ENCODE assay signal across 8 cellular contexts in genomic region chr14:105315211-105315721, GRCh38. TPM values are rescaled to one million over a fixed set of nuclear protein-coding genes. Genes with fewer than 3 reads are reported as not detected.
DNase-seq lines count a peak whose midpoint lies in the region; ATAC-seq and TF ChIP-seq lines count a peak whose summit lies in the region.

No MANE protein-coding gene starts in this region.

- no peaks in the 10 kb centered on the region for H4K20me1 ChIP-seq in MM.1S (ENCODE audit: insufficient read depth, low read length)

- 0 out of 2 replicates have a peak overlapping the region, but pooled peaks have one; percentile 16 for H3K9ac ChIP-seq in MM.1S (ENCODE audit: low read length)

- H3K9me2 ChIP-seq in MM.1S (replicated peaks; ENCODE audit: insufficient read depth, low read length), result no peaks in the 10 kb centered on the region

- WGBS in mesodermal cell (ENCODE audit: insufficient coverage in 2 of 2), 2 experiments, result 2 to 3% methylated on average over 42 to 48 of the region's 54 CpGs
- WGBS in tibial nerve, 2 donors, result 1% methylated on average over 10 to 34 of the region's 54 CpGs

- no peaks in the 10 kb centered on the region for H3K27me3 ChIP-seq in MM.1S (replicated peaks; ENCODE audit: insufficient read depth, low read length)
- no peaks in the 10 kb centered on the region for H3K27me3 ChIP-seq in tibial nerve

- H3F3A ChIP-seq in MM.1S (ENCODE audit: insufficient read depth, low read length), result no peaks in the 10 kb centered on the region

- DNase-seq in CD1c-positive myeloid dendritic cell (ENCODE audit: extremely low spot score), result peak; percentile 46
- DNase-seq in MM.1S, result peak; percentile 42
- peak; percentile 60 for DNase-seq in activated CD4-positive, alpha-beta T cell treated with anti-CD3 and anti-CD28 coated beads, Interleukin-2, amount 50 U/mL, for 1 hour
- DNase-seq in effector CD8-positive, alpha-beta T cell (lab: John Stamatoyannopoulos, UW), result peak; percentile 13
- no peak for DNase-seq in tibial nerve (ENCODE audit: low spot score in 2 of 2)
- DNase-seq in HuH-7 (ENCODE audit: low spot score), result no peak

- H3K27ac ChIP-seq in MM.1S (ENCODE audit: low read length) (no peak overlapping the region), mesodermal cell (ENCODE audit: low read depth, low read length, severe bottlenecking) (no peak overlapping the region), tibial nerve (peak overlapping the region; percentile 35 to 88 (median 80))

- ATAC-seq in GM21528 (IDR thresholded peaks at IDR 0.05; ENCODE audit: low FRiP score, unreplicated experiment), result peak; percentile 14

- H3K79me2 ChIP-seq in MM.1S (ENCODE audit: low read length), result peaks cover 12% of the 10 kb centered on the region; the same call in 1 of the 2 replicates

- H3K9me3 ChIP-seq in MM.1S (replicated peaks; ENCODE audit: insufficient read depth, low read length) (no peaks in the 10 kb centered on the region), mesodermal cell (ENCODE audit: control insufficient read depth, low read length) (no peaks in the 10 kb centered on the region), tibial nerve (no peaks in the 10 kb centered on the region)

- no peak for TF ChIP-seq EP300 in tibial nerve (IDR thresholded peaks at IDR 0.05)

- H3K4me3 ChIP-seq in MM.1S (ENCODE audit: low read length) (peak overlapping the region; percentile 63), mesodermal cell (ENCODE audit: extremely low read depth, insufficient read depth, low read length, poor library complexity, severe bottlenecking) (peak overlapping the region; percentile 52), tibial nerve (peak overlapping the region; percentile 60 to 83 (median 70))

- TF ChIP-seq POLR2A in tibial nerve (IDR thresholded peaks at IDR 0.05), result no peak

- H3K36me3 ChIP-seq in MM.1S (replicated peaks; ENCODE audit: insufficient read depth, low read length) (no peaks in the 10 kb centered on the region), mesodermal cell (ENCODE audit: control insufficient read depth, insufficient read depth, low read length) (no peaks in the 10 kb centered on the region), tibial nerve (no peaks in the 10 kb centered on the region)

- H3K4me1 ChIP-seq in MM.1S (ENCODE audit: low read length) (no peaks in the 10 kb centered on the region), mesodermal cell (ENCODE audit: control insufficient read depth, insufficient read depth, low read length, poor library complexity, severe bottlenecking) (peaks cover 15% of the 10 kb centered on the region), tibial nerve (peaks cover 0 to 44% (median 30%) of the 10 kb centered on the region in 4 donors)

- H3K4me2 ChIP-seq in MM.1S (ENCODE audit: low read depth, low read length), result peak overlapping the region; percentile 82

- no peak for TF ChIP-seq CTCF in MM.1S (IDR thresholded peaks at IDR 0.05; ENCODE audit: low read length)
- no peak for TF ChIP-seq CTCF in tibial nerve (IDR thresholded peaks at IDR 0.05)

- H2AFZ ChIP-seq in MM.1S (ENCODE audit: low read length), result 0 out of 2 replicates have a peak overlapping the region, but pooled peaks have one; percentile 15

RNA-seq across cellular contexts. Expression of gene PACS2, which starts 0.7 kb away (rescaled TPM):
- 56.9 TPM for polyA plus RNA-seq in mesodermal cell (2013, experiment 1 of 2)
- 49.4 TPM for polyA plus RNA-seq in mesodermal cell (2013, experiment 2 of 2)
- total RNA-seq in tibial nerve, result 100 to 1,000 TPM; 142 to 225 (median 183) TPM

RNA-seq across cellular contexts. Expression of gene BRF1, which starts 14.5 kb away (rescaled TPM):
- polyA plus RNA-seq in mesodermal cell (2013, experiment 1 of 2), result 17.9 TPM
- polyA plus RNA-seq in mesodermal cell (2013, experiment 2 of 2), result 16.0 TPM
- 100 to 1,000 TPM in 2 of 4 donors, 10 to 100 TPM in 2; 77.6 to 114 (median 99.5) TPM for total RNA-seq in tibial nerve

Comparison
In these comparisons a context has a peak if more than half of its experiments do, and no peak if none do; other contexts are left out.
1. DNase-seq: peak in CD1c-positive myeloid dendritic cell (single experiment), MM.1S (single experiment), activated CD4-positive, alpha-beta T cell treated with anti-CD3 and anti-CD28 coated beads, Interleukin-2, amount 50 U/mL, for 1 hour (single experiment) and effector CD8-positive, alpha-beta T cell (single experiment); none in tibial nerve (0 of 2) and HuH-7 (single experiment).
2. H3K27ac ChIP-seq: peak in tibial nerve (4 of 4); none in MM.1S (single experiment) and mesodermal cell (single experiment).
3. Peak in every context shown above with its lines, with median percentiles within 50 percentile points of each other: H3K4me3 ChIP-seq.